17 cellular contexts compared by ENCODE assay signal in genomic region chr1:53349968-53350852, GRCh38. TPM values are rescaled to one million over a fixed set of nuclear protein-coding genes. Genes with fewer than 3 reads are reported as not detected.
DNase-seq lines count a peak whose midpoint lies in the region; ATAC-seq and TF ChIP-seq lines count a peak whose summit lies in the region.
"Had no signal": no experiment of that assay in that cellular context is flagged by ENCODE, and none has a peak within 500 bp of the region (broad histone marks: within the 10 kb centered on the region; RNA-seq: fewer than 3 reads in every experiment).

No MANE protein-coding gene starts in this region.

- no peak for TF ChIP-seq POLR2A in esophagus muscularis mucosa (IDR thresholded peaks at IDR 0.05; ENCODE audit: low read depth)

- H3K36me3 Mint-ChIP-seq in activated T-cell treated with anti-CD3 and anti-CD28 coated beads, Interleukin-2, amount 50 U/mL, for 24 hours (ENCODE audit: low read depth), result no peaks in the 10 kb centered on the region
- no peaks in the 10 kb centered on the region for H3K36me3 Mint-ChIP-seq in activated T-cell treated with anti-CD3 and anti-CD28 coated beads, Interleukin-2, amount 50 U/mL, for 72 hours (ENCODE audit: insufficient read depth in 2 of 2)
- H3K36me3 Mint-ChIP-seq: activated naive CD4-positive, alpha-beta T cell treated with anti-CD3 and anti-CD28 coated beads, Interleukin-2, amount 50 U/mL, for 72 hours had no signal

- 92% methylated on average over 7 of the region's 7 CpGs for WGBS in esophagus muscularis mucosa

- TF ChIP-seq EP300 in esophagus muscularis mucosa (IDR thresholded peaks at IDR 0.05), result no peak

- no peak overlapping the region for H3K4me3 Mint-ChIP-seq in activated T-cell treated with anti-CD3 and anti-CD28 coated beads, Interleukin-2, amount 50 U/mL, for 24 hours
- H3K4me3 Mint-ChIP-seq in activated T-cell treated with anti-CD3 and anti-CD28 coated beads, Interleukin-2, amount 50 U/mL, for 72 hours, result no peak overlapping the region

- H3K27ac ChIP-seq in esophagus muscularis mucosa (replicated peaks in 1 of 4), result no peak overlapping the region
- no peak overlapping the region for H3K27ac ChIP-seq in caudate nucleus (ENCODE audit: low read depth, low read length)
- H3K27ac ChIP-seq: vagina had no signal

- H3K27me3 Mint-ChIP-seq in activated T-cell treated with anti-CD3 and anti-CD28 coated beads, Interleukin-2, amount 50 U/mL, for 24 hours, result no peaks in the 10 kb centered on the region
- H3K27me3 Mint-ChIP-seq in activated T-cell treated with anti-CD3 and anti-CD28 coated beads, Interleukin-2, amount 50 U/mL, for 72 hours (ENCODE audit: low read depth), result no peaks in the 10 kb centered on the region

- no peak overlapping the region for H3K27ac Mint-ChIP-seq in activated T-cell treated with anti-CD3 and anti-CD28 coated beads, Interleukin-2, amount 50 U/mL, for 24 hours
- H3K27ac Mint-ChIP-seq in activated T-cell treated with anti-CD3 and anti-CD28 coated beads, Interleukin-2, amount 50 U/mL, for 72 hours, result no peak overlapping the region
- H3K27ac Mint-ChIP-seq: activated naive CD4-positive, alpha-beta T cell treated with anti-CD3 and anti-CD28 coated beads, Interleukin-2, amount 50 U/mL, for 72 hours had no signal

- H3K27me3 ChIP-seq in esophagus muscularis mucosa, result no peaks in the 10 kb centered on the region
- H3K27me3 ChIP-seq: vagina had no signal

- no peaks in the 10 kb centered on the region for H3K36me3 ChIP-seq in esophagus muscularis mucosa
- H3K36me3 ChIP-seq: vagina had no signal

- no peak for TF ChIP-seq CTCF in esophagus muscularis mucosa (IDR thresholded peaks at IDR 0.05)

- intact Hi-C loops in esophagus muscularis mucosa (cut with DNase I), result no loop called here
- intact Hi-C loops in sciatic nerve (cut with DNase I), result no loop called here

- no peaks in the 10 kb centered on the region for H3K4me1 Mint-ChIP-seq in activated T-cell treated with anti-CD3 and anti-CD28 coated beads, Interleukin-2, amount 50 U/mL, for 24 hours (ENCODE audit: low read depth)
- H3K4me1 Mint-ChIP-seq in activated T-cell treated with anti-CD3 and anti-CD28 coated beads, Interleukin-2, amount 50 U/mL, for 72 hours (ENCODE audit: low read depth), result no peaks in the 10 kb centered on the region

- peak; percentile 6 for DNase-seq in activated T-cell treated with anti-CD3 and anti-CD28 coated beads, Interleukin-2, amount 50 U/mL, for 24 hours
- no peak for DNase-seq in activated T-cell treated with anti-CD3 and anti-CD28 coated beads, Interleukin-2, amount 50 U/mL, for 72 hours
- peak; percentile 26 for DNase-seq in activated CD8-positive, alpha-beta memory T cell treated with anti-CD3 and anti-CD28 coated beads for 24 hours
- DNase-seq in esophagus muscularis mucosa (ENCODE audit: extremely low spot score), result peak; percentile 88
- peak; percentile 27 for DNase-seq in sciatic nerve (ENCODE audit: low spot score)
- DNase-seq in T-helper 1 cell, result no peak
- no peak for DNase-seq in caudate nucleus (lab: John Stamatoyannopoulos, UW)
- DNase-seq: 8988T; activated CD4-positive, alpha-beta T cell treated with anti-CD3 and anti-CD28 coated beads for 4 hours; glutamatergic neuron; NCI-H1105; NCI-H2081; NCI-H510A; stimulated activated CD4-positive, alpha-beta T cell treated with anti-CD3 and anti-CD28 coated beads, Interleukin-12 subunit alpha, Interleukin-12 subunit beta, amount 100 ng/mL, for 4 hours had no signal

- no peak for ATAC-seq in activated T-cell treated with anti-CD3 and anti-CD28 coated beads, Interleukin-2, amount 50 U/mL, for 72 hours (replicated peaks in 1 of 2)
- ATAC-seq in sciatic nerve (no peak), HG03135 (IDR thresholded peaks at IDR 0.05; ENCODE audit: unreplicated experiment) (no peak)
- ATAC-seq: activated naive CD4-positive, alpha-beta T cell treated with anti-CD3 and anti-CD28 coated beads, Interleukin-2, amount 50 U/mL, for 72 hours had no signal

- no peaks in the 10 kb centered on the region for H3K4me1 ChIP-seq in esophagus muscularis mucosa
- H3K4me1 ChIP-seq: vagina had no signal

- no peaks in the 10 kb centered on the region for H3K9me3 ChIP-seq in esophagus muscularis mucosa
- H3K9me3 ChIP-seq: vagina had no signal

- H3K4me3 ChIP-seq in esophagus muscularis mucosa, result no peak overlapping the region
- H3K4me3 ChIP-seq: vagina had no signal

- H3K9me3 Mint-ChIP-seq in activated T-cell treated with anti-CD3 and anti-CD28 coated beads, Interleukin-2, amount 50 U/mL, for 24 hours, result no peaks in the 10 kb centered on the region
- no peaks in the 10 kb centered on the region for H3K9me3 Mint-ChIP-seq in activated T-cell treated with anti-CD3 and anti-CD28 coated beads, Interleukin-2, amount 50 U/mL, for 72 hours

RNA-seq across cellular contexts. Expression of gene LRP8, which starts 22.3 kb away (rescaled TPM):
- total RNA-seq in activated T-cell treated with anti-CD3 and anti-CD28 coated beads, Interleukin-2, amount 50 U/mL, for 72 hours, result 10 to 100 TPM; 31.4 to 36.5 TPM
- total RNA-seq in esophagus muscularis mucosa (1 to 10 TPM in 3 of 4 donors, under 1 TPM in 1; 0.83 to 6.0 (median 1.9) TPM), sciatic nerve (2.4 TPM)

Comparison
In these comparisons a context has a peak if more than half of its experiments do, and no peak if none do; other contexts are left out.
1. DNase-seq: peak in activated T-cell treated with anti-CD3 and anti-CD28 coated beads, Interleukin-2, amount 50 U/mL, for 24 hours (single experiment), activated CD8-positive, alpha-beta memory T cell treated with anti-CD3 and anti-CD28 coated beads for 24 hours (single experiment), esophagus muscularis mucosa (single experiment) and sciatic nerve (single experiment); none in activated T-cell treated with anti-CD3 and anti-CD28 coated beads, Interleukin-2, amount 50 U/mL, for 72 hours (0 of 2), T-helper 1 cell (0 of 5) and caudate nucleus (0 of 61).